ENCODE assay signal across 11 cellular contexts in genomic region chr6:147207351-147207750, GRCh38. TPM values are rescaled to one million over a fixed set of nuclear protein-coding genes. Genes with fewer than 3 reads are reported as not detected.
DNase-seq lines count a peak whose midpoint lies in the region; ATAC-seq and TF ChIP-seq lines count a peak whose summit lies in the region.
"Had no signal": no experiment of that assay in that cellular context is flagged by ENCODE, and none has a peak within 500 bp of the region (broad histone marks: within the 10 kb centered on the region; RNA-seq: fewer than 3 reads in every experiment).

No MANE protein-coding gene starts in this region.

- no peaks in the 10 kb centered on the region for H3K9me3 ChIP-seq in SJCRH30 (replicated peaks)
- no peaks in the 10 kb centered on the region for H3K9me3 ChIP-seq in skeletal muscle satellite cell (replicated peaks; ENCODE audit: low read length)

- H3K27me3 Mint-ChIP-seq in HFFc6 (ENCODE audit: insufficient read depth), result peaks cover 3% of the 10 kb centered on the region; the same call in 1 of the 2 replicates

- peak overlapping the region; percentile 99 for H3K9ac ChIP-seq in skeletal muscle satellite cell (ENCODE audit: low read depth, low read length)

- H3K4me2 ChIP-seq in skeletal muscle satellite cell (ENCODE audit: low read length), result peak overlapping the region; percentile 76

- H3K4me1 Mint-ChIP-seq in HFFc6 (ENCODE audit: low read depth), result peaks cover 47% of the 10 kb centered on the region

- no peaks in the 10 kb centered on the region for H3K9me3 Mint-ChIP-seq in HFFc6
- H3K9me3 Mint-ChIP-seq: activated T-cell treated with anti-CD3 and anti-CD28 coated beads, Interleukin-2, amount 50 U/mL, for 4 hours had no signal

- DNase-seq in HFFc6 (no peak), SJCRH30 (peak in 1 of 2 experiments; percentile 31), fibroblast of mammary gland (ENCODE audit: low read depth) (peak; percentile 54), HK-2 (ENCODE audit: unreplicated experiment) (no peak)
- DNase-seq: activated T-cell treated with anti-CD3 and anti-CD28 coated beads, Interleukin-2, amount 50 U/mL, for 4 hours; NCI-H1694 treated with DMSO at 0.1 percent for 48 hours; T-helper 1 cell had no signal

- H3K27me3 ChIP-seq in SJCRH30 (no peaks in the 10 kb centered on the region), skeletal muscle satellite cell (ENCODE audit: control insufficient read depth, insufficient read depth, low read length) (no peaks in the 10 kb centered on the region)

- H3K27ac Mint-ChIP-seq in HFFc6, result peak overlapping the region; percentile 63

- H3K4me3 ChIP-seq in SJCRH30, result peak overlapping the region; percentile 89
- peak overlapping the region; percentile 82 for H3K4me3 ChIP-seq in fibroblast of mammary gland (ENCODE audit: control insufficient read depth, low read depth, low read length)
- peak overlapping the region; percentile 76 for H3K4me3 ChIP-seq in skeletal muscle satellite cell (ENCODE audit: low read length)
- H3K4me3 ChIP-seq: lung had no signal

- no peak overlapping the region; the same call in 1 of the 2 replicates for H3K27ac ChIP-seq in SJCRH30

- peaks cover 23% of the 10 kb centered on the region for H3K36me3 Mint-ChIP-seq in HFFc6 (ENCODE audit: low read depth)

- peak overlapping the region; percentile 99 for H3K4me3 Mint-ChIP-seq in HFFc6

- H3K4me1 ChIP-seq in SJCRH30 (peaks cover 9% of the 10 kb centered on the region), skeletal muscle satellite cell (ENCODE audit: control insufficient read depth, insufficient read depth, low read length) (peaks cover 34% of the 10 kb centered on the region)

- H3K36me3 ChIP-seq in SJCRH30 (peaks cover 24% of the 10 kb centered on the region), skeletal muscle satellite cell (ENCODE audit: insufficient read depth, low read length) (peaks cover 44% of the 10 kb centered on the region)

- ATAC-seq in HG03432 (IDR thresholded peaks at IDR 0.05; ENCODE audit: unreplicated experiment) (no peak), HG03460 (IDR thresholded peaks at IDR 0.05; ENCODE audit: unreplicated experiment) (no peak)
- ATAC-seq: activated T-cell treated with anti-CD3 and anti-CD28 coated beads, Interleukin-2, amount 50 U/mL, for 4 hours had no signal

- TF ChIP-seq CTCF in HFFc6 (IDR thresholded peaks at IDR 0.05) (no peak), fibroblast of mammary gland (conservative IDR thresholded peaks at IDR 0.05; ENCODE audit: control insufficient read depth, insufficient read depth, low read depth, low read length) (no peak)

RNA-seq across cellular contexts. Expression of gene STXBP5, which starts 3.1 kb away (rescaled TPM):
- total RNA-seq in HFFc6 (2021; fragmentation: NEBNext Ultra II Directional; extraction: Animal tissue kit (Norgen Biotek cat#: 25700)), result 10 to 100 TPM; 29.5 to 36.2 (median 32.1) TPM
- total RNA-seq in SJCRH30 (2014; rRNA removed; shearing (Covaris generic)), result 32.9 and 33.4 TPM in 2 replicates
- total RNA-seq in skeletal muscle satellite cell (2012; rRNA removed), result 73.6 and 112 TPM in 2 replicates
